ENCODE assay signal across 22 cellular contexts in the genomic region with DNA sequence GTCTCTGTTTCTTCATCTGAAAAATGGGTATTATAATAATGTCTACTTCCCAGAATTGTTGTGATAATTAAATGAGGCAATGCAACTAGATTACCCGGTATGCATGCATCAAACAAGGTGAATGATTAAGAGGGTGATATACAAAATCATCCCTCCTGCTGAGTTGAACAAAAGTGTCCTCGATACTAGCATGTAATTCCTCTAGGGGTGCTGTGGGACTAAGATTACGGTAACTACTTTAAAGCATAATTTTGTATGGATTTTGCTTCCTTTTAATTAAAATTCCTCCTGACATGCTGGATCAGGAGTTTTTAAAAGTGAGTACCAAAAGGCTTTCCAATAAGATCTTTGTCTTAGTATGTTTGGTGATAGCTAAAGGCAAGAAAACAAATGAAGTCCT.
DNase-seq lines count a peak whose midpoint lies in the region; ATAC-seq and TF ChIP-seq lines count a peak whose summit lies in the region.
"Had no signal": no experiment of that assay in that cellular context is flagged by ENCODE, and none has a peak within 500 bp of the region (broad histone marks: within the 10 kb centered on the region; RNA-seq: fewer than 3 reads in every experiment).

No MANE protein-coding gene starts in this region.

- H3K4me1 ChIP-seq in iPS DF 6.9 (ENCODE audit: control insufficient read depth, insufficient read depth, low read length), result no peaks in the 10 kb centered on the region
- H3K4me1 ChIP-seq: heart left ventricle, SJSA1, tibial artery had no signal

- TF ChIP-seq CTCF in GM20000 (IDR thresholded peaks at IDR 0.05; ENCODE audit: extremely low read depth, missing control alignments), result no peak

- H3K27ac ChIP-seq in iPS DF 6.9 (ENCODE audit: low read length), result no peak overlapping the region
- H3K27ac ChIP-seq: heart left ventricle, SJSA1, tibial artery had no signal

- H3K36me3 ChIP-seq in iPS DF 6.9 (ENCODE audit: control insufficient read depth, insufficient read depth, low read length), result no peaks in the 10 kb centered on the region
- H3K36me3 ChIP-seq: heart left ventricle, SJSA1, tibial artery had no signal

- ATAC-seq in HG02759 (IDR thresholded peaks at IDR 0.05; ENCODE audit: unreplicated experiment), result no peak
- ATAC-seq: heart left ventricle; left ventricle myocardium superior; stimulated activated naive CD8-positive, alpha-beta T cell treated with anti-CD3 and anti-CD28 coated beads, Interleukin-15, Interleukin-2, amounts not matched to agents 100 U/mL and 50 U/mL, for 24 hours; T-helper 17 cell had no signal

- no peaks in the 10 kb centered on the region for H3K9me3 ChIP-seq in iPS DF 6.9 (ENCODE audit: control insufficient read depth, insufficient read depth, low read length)
- H3K9me3 ChIP-seq: heart left ventricle, SJSA1, tibial artery had no signal

- WGBS in iPS DF 6.9 (ENCODE audit: insufficient coverage, insufficient read length), result no CpG with 5 or more reads among the region's 3 CpGs

- DNase-seq in ELR (ENCODE audit: low read depth) (peak; percentile 38), HCEC 1CT (peak; percentile 9), RKO (ENCODE audit: low spot score) (peak; percentile 26), iPS DF 6.9 (ENCODE audit: low read depth, low spot score) (peak; percentile 13), GM20000 (ENCODE audit: low spot score) (no peak), DMS153 (lab: John Stamatoyannopoulos, UW) (no peak)
- DNase-seq: activated CD4-positive, alpha-beta T cell treated with anti-CD3 and anti-CD28 coated beads, Interleukin-2, amount 50 U/mL, for 48 hours; activated gamma-delta T cell; cortex of kidney; H7; heart left ventricle; left ventricle myocardium superior; NCI-H1417 treated with DMSO at 0.1 percent for 48 hours; NCI-H524; nephron progenitor cell; small intestine; stimulated activated CD4-positive, alpha-beta T cell treated with anti-CD3 and anti-CD28 coated beads, Interleukin-4, amount 100 ng/mL, for 1 hour; stimulated activated naive CD8-positive, alpha-beta T cell treated with anti-CD3 and anti-CD28 coated beads, Interleukin-15, Interleukin-2, amounts not matched to agents 100 U/mL and 50 U/mL, for 24 hours; T-helper 17 cell; tibial artery had no signal

- H3K27me3 ChIP-seq in iPS DF 6.9 (ENCODE audit: control insufficient read depth, insufficient read depth, low read length), result no peaks in the 10 kb centered on the region
- H3K27me3 ChIP-seq: SJSA1, tibial artery had no signal

- H3K4me3 ChIP-seq in iPS DF 6.9 (ENCODE audit: low read length), result no peak overlapping the region
- H3K4me3 ChIP-seq: heart left ventricle, SJSA1, tibial artery had no signal

Comparison
In these comparisons a context has a peak if more than half of its experiments do, and no peak if none do; other contexts are left out.
1. DNase-seq: peak in ELR (single experiment), HCEC 1CT (single experiment), RKO (single experiment) and iPS DF 6.9 (single experiment); none in GM20000 (single experiment) and DMS153 (single experiment).